Comparison of ENCODE assay signal across 20 cellular contexts in genomic region chr14:36281309-36281708, GRCh38. TPM values are rescaled to one million over a fixed set of nuclear protein-coding genes. Genes with fewer than 3 reads are reported as not detected.
DNase-seq lines count a peak whose midpoint lies in the region; TF ChIP-seq lines count a peak whose summit lies in the region.
"Had no signal": no experiment of that assay in that cellular context is flagged by ENCODE, and none has a peak within 500 bp of the region (broad histone marks: within the 10 kb centered on the region; RNA-seq: fewer than 3 reads in every experiment).

No MANE protein-coding gene starts in this region.

- BruUV-seq in A673 (replicated peaks; lab: Mats Ljungman, UMichigan), result no TSS peak

- POLR2A ChIA-PET in A673 (lab: Charles Lee; ENCODE audit: low non-redundant PET), result no interaction called here
- POLR2A ChIA-PET in HEK293 (lab: Yijun Ruan, JAX), result no interaction called here

- no peaks in the 10 kb centered on the region for H3K4me1 ChIP-seq in A673 (ENCODE audit: insufficient read depth, low read length, poor library complexity, severe bottlenecking)
- H3K4me1 ChIP-seq in HEK293 (ENCODE audit: control insufficient read depth, insufficient read depth, low read length), result no peaks in the 10 kb centered on the region
- H3K4me1 ChIP-seq: gastroesophageal sphincter, left ventricle myocardium inferior had no signal

- H3K27ac ChIP-seq in A673 (ENCODE audit: low read depth, low read length, poor library complexity, severe bottlenecking) (no peak overlapping the region), HEK293 (ENCODE audit: extremely low read depth, low read depth, low read length) (no peak overlapping the region)
- H3K27ac ChIP-seq: gastroesophageal sphincter, KMS-11, left ventricle myocardium inferior, thyroid gland, VCaP had no signal

- CTCF ChIA-PET in A673 (lab: Charles Lee) (no interaction called here), HEK293 (lab: Yijun Ruan, JAX) (no interaction called here)

- H3K27me3 ChIP-seq in A673 (replicated peaks; ENCODE audit: insufficient read depth, low read depth, low read length, poor library complexity), result peaks cover 32% of the 10 kb centered on the region
- H3K27me3 ChIP-seq: thyroid gland had no signal

- H3K4me3 ChIP-seq in A673 (ENCODE audit: low read depth, low read length, poor library complexity, severe bottlenecking) (no peak overlapping the region), HEK293 (ENCODE audit: low read depth, low read length) (no peak overlapping the region), fibroblast of mammary gland (ENCODE audit: control insufficient read depth, low read depth, low read length) (no peak overlapping the region)
- H3K4me3 ChIP-seq: gastroesophageal sphincter, left ventricle myocardium inferior, mucosa of descending colon, thyroid gland had no signal

- intact Hi-C loops in A673 (cut with micrococcal nuclease; ENCODE audit: unreplicated experiment), result no loop called here

- in situ Hi-C loops in SK-MEL-5 (cut with HindIII; ENCODE audit: low pct_unique_long_range_greater_than_20kb, low sequenced_read_pairs), result no loop called here

- TF ChIP-seq CTCF in A673 (conservative IDR thresholded peaks at IDR 0.05; ENCODE audit: low read depth, low read length) (no peak), HEK293 (tag by site-specific recombination; IDR thresholded peaks at IDR 0.05) (no peak), fibroblast of mammary gland (conservative IDR thresholded peaks at IDR 0.05; ENCODE audit: control insufficient read depth, insufficient read depth, low read depth, low read length) (no peak)

- H3K9me3 ChIP-seq in A673 (ENCODE audit: low read depth, low read length, poor library complexity, severe bottlenecking) (no peaks in the 10 kb centered on the region), HEK293 (ENCODE audit: control insufficient read depth, insufficient read depth, low read depth, low read length) (no peaks in the 10 kb centered on the region)
- H3K9me3 ChIP-seq: gastroesophageal sphincter, left ventricle myocardium inferior, mucosa of descending colon, thyroid gland had no signal

- H3K36me3 ChIP-seq in A673 (ENCODE audit: insufficient read depth, low read length, poor library complexity, severe bottlenecking), result no peaks in the 10 kb centered on the region
- H3K36me3 ChIP-seq in HEK293 (ENCODE audit: control insufficient read depth in 2 of 2, insufficient read depth in 1 of 2, low read length in 2 of 2), result no peaks in the 10 kb centered on the region
- H3K36me3 ChIP-seq: gastroesophageal sphincter, left ventricle myocardium inferior, thyroid gland had no signal

- DNase-seq in A673 (ENCODE audit: low spot score) (peak; percentile 8), SK-MEL-5 (ENCODE audit: low read depth, low spot score) (peak; percentile 20), fibroblast of mammary gland (ENCODE audit: low read depth) (peak; percentile 10), NCI-H526 (lab: John Stamatoyannopoulos, UW) (no peak), hypothalamus (lab: John Stamatoyannopoulos, UW) (no peak), AML-193 (lab: John Stamatoyannopoulos, UW) (no peak), foreskin melanocyte (no peak)
- DNase-seq: activated CD4-positive, alpha-beta memory T cell treated with anti-CD3 and anti-CD28 coated beads, Interleukin-2, amount 10 ng/mL, durations not matched to agents 7 days and 5 days; activated T-cell treated with anti-CD3 and anti-CD28 coated beads, Interleukin-2, amount 50 U/mL, for 4 hours; cortex of kidney; GOT3; left ventricle myocardium inferior; mucosa of descending colon; NCI-H1105 treated with DMSO at 0.1 percent for 48 hours; NK-92 treated with Interleukin-12 subunit alpha and Interleukin-12 subunit beta, amount 100 ng/mL, for 24 hours; thyroid gland had no signal

TF ChIP-seq in HEK293, 187 proteins besides CTCF, POLR2A, EP300 and RAD21:
- TF ChIP-seq, protein P1, sequence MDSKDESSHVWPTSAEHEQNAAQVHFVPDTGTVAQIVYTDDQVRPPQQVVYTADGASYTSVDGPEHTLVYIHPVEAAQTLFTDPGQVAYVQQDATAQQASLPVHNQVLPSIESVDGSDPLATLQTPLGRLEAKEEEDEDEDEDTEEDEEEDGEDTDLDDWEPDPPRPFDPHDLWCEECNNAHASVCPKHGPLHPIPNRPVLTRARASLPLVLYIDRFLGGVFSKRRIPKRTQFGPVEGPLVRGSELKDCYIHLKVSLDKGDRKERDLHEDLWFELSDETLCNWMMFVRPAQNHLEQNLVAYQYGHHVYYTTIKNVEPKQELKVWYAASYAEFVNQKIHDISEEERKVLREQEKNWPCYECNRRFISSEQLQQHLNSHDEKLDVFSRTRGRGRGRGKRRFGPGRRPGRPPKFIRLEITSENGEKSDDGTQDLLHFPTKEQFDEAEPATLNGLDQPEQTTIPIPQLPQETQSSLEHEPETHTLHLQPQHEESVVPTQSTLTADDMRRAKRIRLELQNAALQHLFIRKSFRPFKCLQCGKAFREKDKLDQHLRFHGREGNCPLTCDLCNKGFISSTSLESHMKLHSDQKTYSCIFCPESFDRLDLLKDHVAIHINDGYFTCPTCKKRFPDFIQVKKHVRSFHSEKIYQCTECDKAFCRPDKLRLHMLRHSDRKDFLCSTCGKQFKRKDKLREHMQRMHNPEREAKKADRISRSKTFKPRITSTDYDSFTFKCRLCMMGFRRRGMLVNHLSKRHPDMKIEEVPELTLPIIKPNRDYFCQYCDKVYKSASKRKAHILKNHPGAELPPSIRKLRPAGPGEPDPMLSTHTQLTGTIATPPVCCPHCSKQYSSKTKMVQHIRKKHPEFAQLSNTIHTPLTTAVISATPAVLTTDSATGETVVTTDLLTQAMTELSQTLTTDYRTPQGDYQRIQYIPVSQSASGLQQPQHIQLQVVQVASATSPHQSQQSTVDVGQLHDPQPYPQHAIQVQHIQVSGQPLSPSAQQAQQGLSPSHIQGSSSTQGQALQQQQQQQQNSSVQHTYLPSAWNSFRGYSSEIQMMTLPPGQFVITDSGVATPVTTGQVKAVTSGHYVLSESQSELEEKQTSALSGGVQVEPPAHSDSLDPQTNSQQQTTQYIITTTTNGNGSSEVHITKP (tag by site-specific recombination; IDR thresholded peaks at IDR 0.05), result peak; percentile 36; the same call in 1 of the 2 replicates
- TF ChIP-seq ZNF114 (tag by site-specific recombination; IDR thresholded peaks at IDR 0.05), result no peak

RNA-seq across cellular contexts. Expression of gene MBIP, which starts 39.1 kb away (rescaled TPM):
- total RNA-seq in A673 (2021), result 22.9 and 23.2 TPM in 2 replicates
- 9.2 and 9.8 TPM in 2 replicates for total RNA-seq in SK-MEL-5 (2014; rRNA removed; shearing (Covaris generic))
- 14.2 and 14.5 TPM in 2 replicates for polyA plus RNA-seq in SK-MEL-5 (2015; cell fraction: cytosol; rRNA removed)
- polyA plus RNA-seq in SK-MEL-5 (2015; cell fraction: nucleus; rRNA removed), result 46.2 and 61.3 TPM in 2 replicates

Comparison
In these comparisons a context has a peak if more than half of its experiments do, and no peak if none do; other contexts are left out.
1. DNase-seq: peak in A673 (single experiment), SK-MEL-5 (single experiment) and fibroblast of mammary gland (single experiment); none in NCI-H526 (0 of 2), hypothalamus (0 of 51), AML-193 (0 of 2) and foreskin melanocyte (single experiment).